Comparison of ENCODE assay signal across 7 cellular contexts in the genomic region with DNA sequence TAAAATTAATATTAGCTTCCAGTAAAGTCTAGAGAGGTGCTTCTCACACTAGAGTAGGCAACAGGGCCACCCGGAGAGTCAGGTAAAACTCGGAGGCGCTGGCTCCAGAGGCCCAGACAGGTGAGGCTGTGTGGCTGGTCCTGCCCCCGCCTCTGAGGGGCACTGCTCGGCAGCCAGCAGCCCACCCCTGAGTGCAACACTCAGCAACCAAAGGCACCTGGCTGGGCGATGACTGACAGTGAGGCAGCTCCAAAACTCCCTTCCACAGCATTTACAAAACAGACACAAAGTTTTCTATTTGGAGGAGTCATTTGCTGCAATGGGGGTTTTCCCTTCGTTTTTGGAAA.
DNase-seq lines count a peak whose midpoint lies in the region; ATAC-seq lines count a peak whose summit lies in the region.

No MANE protein-coding gene starts in this region.

- peak overlapping the region; percentile 71 for H3K4me2 ChIP-seq in skeletal muscle satellite cell (ENCODE audit: low read length)

- H3K4me3 Mint-ChIP-seq in activated naive CD8-positive, alpha-beta T cell treated with anti-CD3 and anti-CD28 coated beads for 36 hours: no peak overlapping the region

- H3K36me3 ChIP-seq in skeletal muscle satellite cell (ENCODE audit: insufficient read depth, low read length): no peaks in the 10 kb centered on the region

- H3K4me1 ChIP-seq in skeletal muscle satellite cell (ENCODE audit: control insufficient read depth, insufficient read depth, low read length): peaks cover 30% of the 10 kb centered on the region

- peak overlapping the region; percentile 68 for H3K9ac ChIP-seq in skeletal muscle satellite cell (ENCODE audit: low read depth, low read length)

- peak; percentile 62 for DNase-seq in activated naive CD8-positive, alpha-beta T cell treated with anti-CD3 and anti-CD28 coated beads for 36 hours
- DNase-seq in NCI-H524 treated with DMSO at 0.1 percent for 48 hours (lab: John Stamatoyannopoulos, UW) (no peak), AG20443 (ENCODE audit: low spot score) (no peak)

- ATAC-seq in GM21381 (IDR thresholded peaks at IDR 0.05; ENCODE audit: unreplicated experiment) (peak; percentile 12), HG03108 (IDR thresholded peaks at IDR 0.05; ENCODE audit: unreplicated experiment) (peak; percentile 11), HG02623 (IDR thresholded peaks at IDR 0.05; ENCODE audit: unreplicated experiment) (no peak)

- H3K27ac Mint-ChIP-seq in activated naive CD8-positive, alpha-beta T cell treated with anti-CD3 and anti-CD28 coated beads for 36 hours: peak overlapping the region; percentile 86

- peaks cover 9% of the 10 kb centered on the region for H3K27me3 Mint-ChIP-seq in activated naive CD8-positive, alpha-beta T cell treated with anti-CD3 and anti-CD28 coated beads for 36 hours

- no peaks in the 10 kb centered on the region for H3K9me3 Mint-ChIP-seq in activated naive CD8-positive, alpha-beta T cell treated with anti-CD3 and anti-CD28 coated beads for 36 hours

- no peak overlapping the region for H3K4me3 ChIP-seq in skeletal muscle satellite cell (ENCODE audit: low read length)

- peaks cover 65% of the 10 kb centered on the region for H3K4me1 Mint-ChIP-seq in activated naive CD8-positive, alpha-beta T cell treated with anti-CD3 and anti-CD28 coated beads for 36 hours

- H3K36me3 Mint-ChIP-seq in activated naive CD8-positive, alpha-beta T cell treated with anti-CD3 and anti-CD28 coated beads for 36 hours: no peaks in the 10 kb centered on the region

- H3K9me3 ChIP-seq in skeletal muscle satellite cell (replicated peaks; ENCODE audit: low read length): no peaks in the 10 kb centered on the region

- no peaks in the 10 kb centered on the region for H3K27me3 ChIP-seq in skeletal muscle satellite cell (ENCODE audit: control insufficient read depth, insufficient read depth, low read length)
